ENCODE assay signal across 15 cellular contexts in the genomic region with DNA sequence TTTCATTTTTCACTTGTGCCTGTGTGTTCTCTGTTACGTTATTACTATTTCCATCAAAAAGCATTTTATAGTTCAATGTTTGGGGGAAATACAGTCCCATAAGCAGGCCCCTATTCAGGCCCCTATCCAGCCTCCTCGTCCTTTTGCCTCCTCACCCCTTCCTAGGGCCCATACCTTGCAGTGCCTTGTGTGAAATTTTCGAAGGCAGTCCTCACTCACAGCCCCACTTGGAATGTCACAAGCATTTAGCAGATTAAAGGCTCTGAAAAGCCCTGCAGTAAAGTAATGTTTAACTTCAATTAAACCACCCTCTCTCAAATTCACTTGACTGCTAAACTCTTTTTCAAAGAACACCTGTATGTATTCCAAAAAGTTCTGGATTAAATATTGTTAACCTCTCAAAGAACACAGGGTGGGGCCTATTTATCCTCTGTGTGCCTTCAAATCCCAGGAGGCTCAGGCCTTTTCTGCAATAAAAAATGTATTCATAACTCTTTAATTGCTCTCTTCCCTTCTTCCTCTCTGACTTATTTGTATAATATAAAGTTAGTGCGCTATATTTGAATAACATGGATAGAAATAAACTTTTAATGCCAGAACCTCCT.
A peak's percentile ranks its signal among the peaks of the same experiment; 100 is the strongest.
DNase-seq lines count a peak whose midpoint lies in the region; ATAC-seq and TF ChIP-seq lines count a peak whose summit lies in the region.
"Had no signal": no experiment of that assay in that cellular context is flagged by ENCODE, and none has a peak within 500 bp of the region (broad histone marks: within the 10 kb centered on the region; RNA-seq: fewer than 3 reads in every experiment).

No MANE protein-coding gene starts in this region.

- H2AFZ ChIP-seq in GM23248 = no peak overlapping the region

- H3F3A ChIP-seq in GM23248 (ENCODE audit: insufficient read depth) = no peaks in the 10 kb centered on the region

- no peaks in the 10 kb centered on the region for H3K79me2 ChIP-seq in GM23248 (ENCODE audit: insufficient read depth)

- peaks cover 33 to 84% (median 51%) of the 10 kb centered on the region in 10 experiments for H3K4me1 ChIP-seq in BLaER1 treated with 17β-estradiol and CSF1 and Interleukin-3, amounts not matched to agents 10 nM and 100 nM
- H3K4me1 ChIP-seq in body of pancreas (no peaks in the 10 kb centered on the region), mucosa of descending colon (ENCODE audit: low read depth) (peaks cover 17% of the 10 kb centered on the region), GM23248 (ENCODE audit: insufficient read depth) (peaks cover 21% of the 10 kb centered on the region; the same call in 1 of the 2 replicates)

- intact Hi-C loops in body of pancreas (cut with DNase I) (no loop called here), mucosa of descending colon (cut with DNase I, micrococcal nuclease) (no loop called here)

- ATAC-seq in body of pancreas = peak; percentile 52
- ATAC-seq in mucosa of descending colon = peak; percentile 74

- TF ChIP-seq CTCF in body of pancreas (IDR thresholded peaks at IDR 0.05) (no peak), mucosa of descending colon (IDR thresholded peaks at IDR 0.05) (no peak)

- H4K20me1 ChIP-seq in BLaER1 treated with 17β-estradiol and CSF1 and Interleukin-3, amounts not matched to agents 10 nM and 100 nM = no peaks in the 10 kb centered on the region
- no peaks in the 10 kb centered on the region for H4K20me1 ChIP-seq in GM23248 (ENCODE audit: insufficient read depth)

- H3K9me3 ChIP-seq in BLaER1 treated with 17β-estradiol and CSF1 and Interleukin-3, amounts not matched to agents 10 nM and 100 nM (replicated peaks in 1 of 11) = no peaks in the 10 kb centered on the region
- H3K9me3 ChIP-seq in body of pancreas (no peaks in the 10 kb centered on the region), mucosa of descending colon (no peaks in the 10 kb centered on the region), GM23248 (ENCODE audit: low read depth) (no peaks in the 10 kb centered on the region)

- WGBS in body of pancreas, 2 donors = 44 to 65% methylated on average over 4 of the region's 4 CpGs
- WGBS in GM23248 (ENCODE audit: low coverage in 1 of 2, low lambda C conversion rate in 2 of 2, missing lambda C conversion rate in 2 of 2), 2 experiments = 43 to 44% methylated on average over 4 of the region's 4 CpGs

- H3K9me2 ChIP-seq in GM23248 (ENCODE audit: insufficient read depth) = no peaks in the 10 kb centered on the region

- no peaks in the 10 kb centered on the region for H3K36me3 ChIP-seq in BLaER1 treated with 17β-estradiol and CSF1 and Interleukin-3, amounts not matched to agents 10 nM and 100 nM
- no peaks in the 10 kb centered on the region for H3K36me3 ChIP-seq in body of pancreas (replicated peaks in 1 of 2; ENCODE audit: insufficient read depth in 1 of 2, low read depth in 2 of 2)
- no peaks in the 10 kb centered on the region for H3K36me3 ChIP-seq in mucosa of descending colon (ENCODE audit: low read depth)
- no peaks in the 10 kb centered on the region for H3K36me3 ChIP-seq in GM23248 (ENCODE audit: low read depth)

- H3K9ac ChIP-seq in BLaER1 treated with 17β-estradiol and CSF1 and Interleukin-3, amounts not matched to agents 10 nM and 100 nM = peak overlapping the region in 5 of 11 experiments; percentile 14 to 70 (median 57); a peak in 5 of 22 replicates
- H3K9ac ChIP-seq in GM23248 = no peak overlapping the region

- in situ Hi-C loops in GM23248 (cut with MboI) = no loop called here

- peak; percentile 82 for DNase-seq in NCI-H69 (lab: John Stamatoyannopoulos, UW)
- no peak for DNase-seq in body of pancreas
- DNase-seq in mucosa of descending colon = no peak
- no peak for DNase-seq in DMS114 treated with DMSO at 0.1 percent for 48 hours (lab: John Stamatoyannopoulos, UW; ENCODE audit: unreplicated experiment)
- DNase-seq in GM23248 = no peak
- no peak for DNase-seq in globus pallidus (ENCODE audit: low spot score)
- DNase-seq: DMS79 treated with DMSO at 0.1 percent for 48 hours, H9, NCI-H1048, NCI-H1436, NCI-H1930, NCI-H446 treated with DMSO at 0.1 percent for 48 hours, NCI-H774 had no signal

- H3K27me3 ChIP-seq in BLaER1 treated with 17β-estradiol and CSF1 and Interleukin-3, amounts not matched to agents 10 nM and 100 nM = no peaks in the 10 kb centered on the region
- H3K27me3 ChIP-seq in body of pancreas (no peaks in the 10 kb centered on the region), GM23248 (replicated peaks; ENCODE audit: insufficient read depth) (peaks cover 9% of the 10 kb centered on the region; the same call in 1 of the 2 replicates)

- no peak for TF ChIP-seq POLR2A in body of pancreas (IDR thresholded peaks at IDR 0.05)

- peak overlapping the region; percentile 72 to 96 (median 86) for H3K4me2 ChIP-seq in BLaER1 treated with 17β-estradiol and CSF1 and Interleukin-3, amounts not matched to agents 10 nM and 100 nM
- no peak overlapping the region for H3K4me2 ChIP-seq in GM23248 (ENCODE audit: unreplicated experiment)

- H3K4me3 ChIP-seq in BLaER1 treated with 17β-estradiol and CSF1 and Interleukin-3, amounts not matched to agents 10 nM and 100 nM = no peak overlapping the region
- H3K4me3 ChIP-seq in body of pancreas = no peak overlapping the region
- no peak overlapping the region for H3K4me3 ChIP-seq in mucosa of descending colon
- no peak overlapping the region for H3K4me3 ChIP-seq in GM23248

- peak overlapping the region; percentile 52 to 80 (median 64); a peak in 21 of 22 replicates for H3K27ac ChIP-seq in BLaER1 treated with 17β-estradiol and CSF1 and Interleukin-3, amounts not matched to agents 10 nM and 100 nM
- H3K27ac ChIP-seq in body of pancreas (peak overlapping the region in 2 of 4 donors; percentile 5 to 43), GM23248 (no peak overlapping the region)
- H3K27ac ChIP-seq: HL-60 had no signal
